In genomic region chr19:7670790-7671189, GRCh38 we compare ENCODE assay signal across 1 cellular context.
TF ChIP-seq lines count a peak whose summit lies in the region.

No MANE protein-coding gene starts in this region.

TF ChIP-seq in IMR-90, 13 proteins besides CTCF, POLR2A, EP300 and RAD21:
- TF ChIP-seq ELK1 (IDR thresholded peaks at IDR 0.05; ENCODE audit: borderline replicate concordance, low read depth, low read length): no peak
- TF ChIP-seq NFE2L2 (IDR thresholded peaks at IDR 0.05; ENCODE audit: low read depth, low read length): no peak
- no peak for TF ChIP-seq SMC3 (IDR thresholded peaks at IDR 0.05; ENCODE audit: low read depth, low read length)
- no peak for TF ChIP-seq CEBPB (IDR thresholded peaks at IDR 0.05; ENCODE audit: low read depth, low read length)
- no peak for TF ChIP-seq FOS (IDR thresholded peaks at IDR 0.05; ENCODE audit: low read depth, low read length)
- TF ChIP-seq RFX5 (IDR thresholded peaks at IDR 0.05; ENCODE audit: low read depth, low read length): no peak
- TF ChIP-seq MAFK (IDR thresholded peaks at IDR 0.05; ENCODE audit: low read depth, low read length): no peak
- TF ChIP-seq CHD1 (IDR thresholded peaks at IDR 0.05; ENCODE audit: low read depth, low read length): no peak
- no peak for TF ChIP-seq MXI1 (IDR thresholded peaks at IDR 0.05; ENCODE audit: borderline replicate concordance, low read depth, low read length)
- no peak for TF ChIP-seq MAZ (IDR thresholded peaks at IDR 0.05; ENCODE audit: borderline replicate concordance, low read depth, low read length)
- TF ChIP-seq RCOR1 (IDR thresholded peaks at IDR 0.05; ENCODE audit: insufficient replicate concordance, low read length): no peak
- no peak for TF ChIP-seq USF2 (IDR thresholded peaks at IDR 0.05; ENCODE audit: low read depth, low read length)
- TF ChIP-seq BHLHE40 (IDR thresholded peaks at IDR 0.05; ENCODE audit: low read depth, low read length): no peak
